In the genomic region with DNA sequence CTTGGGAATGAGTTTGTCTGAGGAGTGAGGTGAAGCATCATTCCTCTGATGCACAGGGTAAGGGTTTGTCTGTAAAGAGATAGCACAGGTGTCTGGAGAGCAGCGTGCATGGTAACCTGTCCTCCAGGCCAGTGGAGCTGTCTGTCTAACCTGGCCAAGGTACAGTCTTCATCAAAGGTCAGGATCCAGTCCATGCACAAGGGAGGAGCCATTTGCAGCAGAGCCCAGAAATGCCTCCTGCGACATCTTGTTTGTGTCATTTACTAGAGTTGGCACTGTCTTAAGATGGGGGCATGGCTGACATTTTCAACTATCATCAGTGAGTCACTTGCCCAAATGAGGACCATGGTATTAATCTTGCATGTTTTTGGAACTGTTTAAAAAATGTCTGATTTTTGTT, we compare ENCODE assay signal across 19 cellular contexts.
"Had no signal": no experiment of that assay in that cellular context is flagged by ENCODE, and none has a peak within 500 bp of the region (broad histone marks: within the 10 kb centered on the region; RNA-seq: fewer than 3 reads in every experiment).

No MANE protein-coding gene starts in this region.

- H3K27ac Mint-ChIP-seq: activated CD4-positive, alpha-beta memory T cell treated with anti-CD3 and anti-CD28 coated beads for 36 hours; activated T-cell treated with anti-CD3 and anti-CD28 coated beads, Interleukin-2, amount 50 U/mL, for 72 hours had no signal

- H3K9me3 Mint-ChIP-seq: activated CD4-positive, alpha-beta memory T cell treated with anti-CD3 and anti-CD28 coated beads for 36 hours; activated T-cell treated with anti-CD3 and anti-CD28 coated beads, Interleukin-2, amount 50 U/mL, for 72 hours; central memory CD8-positive, alpha-beta T cell had no signal

- H3K9me3 ChIP-seq: esophagus muscularis mucosa, ovary, spleen, tibial artery, uterus had no signal

- H3K4me3 Mint-ChIP-seq: activated CD4-positive, alpha-beta memory T cell treated with anti-CD3 and anti-CD28 coated beads for 36 hours; activated naive CD8-positive, alpha-beta T cell treated with anti-CD3 and anti-CD28 coated beads, Interleukin-2, amount 10 ng/mL, durations not matched to agents 7 days and 5 days; central memory CD8-positive, alpha-beta T cell had no signal

- H3K4me3 ChIP-seq: esophagus muscularis mucosa, ovary, spleen, tibial artery, uterus had no signal

- H3K4me1 ChIP-seq: esophagus muscularis mucosa, tibial artery, uterus had no signal

- H3K27me3 Mint-ChIP-seq: activated CD4-positive, alpha-beta memory T cell treated with anti-CD3 and anti-CD28 coated beads for 36 hours; activated naive CD8-positive, alpha-beta T cell treated with anti-CD3 and anti-CD28 coated beads, Interleukin-2, amount 10 ng/mL, durations not matched to agents 7 days and 5 days; central memory CD8-positive, alpha-beta T cell had no signal

- H3K36me3 Mint-ChIP-seq: activated CD4-positive, alpha-beta memory T cell treated with anti-CD3 and anti-CD28 coated beads for 36 hours had no signal

- H3K36me3 ChIP-seq: brain microvascular endothelial cell, esophagus muscularis mucosa, ovary, spleen, tibial artery, uterus had no signal

- H3K27me3 ChIP-seq: brain microvascular endothelial cell, ovary, spleen, uterus had no signal

- H3K27ac ChIP-seq: brain microvascular endothelial cell, esophagus muscularis mucosa, ovary, spleen, tibial artery, uterus had no signal

- ATAC-seq: sciatic nerve had no signal

- DNase-seq: activated CD4-positive, alpha-beta memory T cell treated with anti-CD3 and anti-CD28 coated beads for 36 hours; activated CD4-positive, alpha-beta T cell treated with anti-CD3 and anti-CD28 coated beads for 1 hour; activated CD8-positive, alpha-beta memory T cell treated with anti-CD3 and anti-CD28 coated beads, Interleukin-2, amount 50 U/mL, for 48 hours; activated naive CD8-positive, alpha-beta T cell treated with anti-CD3 and anti-CD28 coated beads, Interleukin-2, amount 10 ng/mL, durations not matched to agents 7 days and 5 days; activated T-cell treated with anti-CD3 and anti-CD28 coated beads, Interleukin-2, amount 50 U/mL, for 72 hours; anterior cingulate cortex; brain microvascular endothelial cell; cortex of kidney; effector CD4-positive, alpha-beta T cell; glutamatergic neuron; kidney glomerular epithelial cell; mesendoderm; ovary; spleen; tibial artery; uterus had no signal
